In genomic region chr3:126654571-126655393, GRCh38 we compare ENCODE assay signal across 1 cellular context.
TF ChIP-seq lines count a peak whose summit lies in the region.

TSS of gene TXNRD3 (minus strand) at chr3:126655124.

TF ChIP-seq in IMR-90, 13 proteins besides CTCF, POLR2A, EP300 and RAD21 (continued from another document):
- TF ChIP-seq CHD1 (IDR thresholded peaks at IDR 0.05; ENCODE audit: low read depth, low read length) = no peak
- TF ChIP-seq, protein P1, sequence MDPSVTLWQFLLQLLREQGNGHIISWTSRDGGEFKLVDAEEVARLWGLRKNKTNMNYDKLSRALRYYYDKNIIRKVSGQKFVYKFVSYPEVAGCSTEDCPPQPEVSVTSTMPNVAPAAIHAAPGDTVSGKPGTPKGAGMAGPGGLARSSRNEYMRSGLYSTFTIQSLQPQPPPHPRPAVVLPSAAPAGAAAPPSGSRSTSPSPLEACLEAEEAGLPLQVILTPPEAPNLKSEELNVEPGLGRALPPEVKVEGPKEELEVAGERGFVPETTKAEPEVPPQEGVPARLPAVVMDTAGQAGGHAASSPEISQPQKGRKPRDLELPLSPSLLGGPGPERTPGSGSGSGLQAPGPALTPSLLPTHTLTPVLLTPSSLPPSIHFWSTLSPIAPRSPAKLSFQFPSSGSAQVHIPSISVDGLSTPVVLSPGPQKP (IDR thresholded peaks at IDR 0.05; ENCODE audit: borderline replicate concordance, low read depth, low read length) = no peak
- TF ChIP-seq MAZ (IDR thresholded peaks at IDR 0.05; ENCODE audit: borderline replicate concordance, low read depth, low read length) = no peak
- no peak for TF ChIP-seq CEBPB (IDR thresholded peaks at IDR 0.05; ENCODE audit: low read depth, low read length)
- no peak for TF ChIP-seq FOS (IDR thresholded peaks at IDR 0.05; ENCODE audit: low read depth, low read length)
